In genomic region chr17:80792373-80792781, GRCh38 we compare ENCODE assay signal across 10 cellular contexts.
DNase-seq lines count a peak whose midpoint lies in the region; ATAC-seq and TF ChIP-seq lines count a peak whose summit lies in the region.
"Had no signal": no experiment of that assay in that cellular context is flagged by ENCODE, and none has a peak within 500 bp of the region (broad histone marks: within the 10 kb centered on the region; RNA-seq: fewer than 3 reads in every experiment).

No MANE protein-coding gene starts in this region.

- peaks cover 15% of the 10 kb centered on the region for H3K9me3 Mint-ChIP-seq in activated CD4-positive, alpha-beta T cell treated with anti-CD3 and anti-CD28 coated beads, Interleukin-2, amount 10 ng/mL, durations not matched to agents 7 days and 5 days
- H3K9me3 Mint-ChIP-seq in activated naive CD8-positive, alpha-beta T cell treated with anti-CD3 and anti-CD28 coated beads, Interleukin-2, amount 10 ng/mL, durations not matched to agents 7 days and 5 days: peaks cover 6% of the 10 kb centered on the region

- no peak for ATAC-seq in activated naive CD8-positive, alpha-beta T cell treated with anti-CD3 and anti-CD28 coated beads, Interleukin-2, amount 10 ng/mL, durations not matched to agents 7 days and 5 days (ENCODE audit: low read depth)
- ATAC-seq in HG02970 (IDR thresholded peaks at IDR 0.05; ENCODE audit: low FRiP score, unreplicated experiment) (no peak), GM19397 (IDR thresholded peaks at IDR 0.05; ENCODE audit: unreplicated experiment) (no peak)

- peak overlapping the region; percentile 18 for H3K9ac ChIP-seq in iPS-15b (ENCODE audit: low read depth, low read length)
- H3K9ac ChIP-seq: parathyroid adenoma had no signal

- no peaks in the 10 kb centered on the region for H3K4me1 ChIP-seq in iPS-15b (ENCODE audit: control insufficient read depth, insufficient read depth, low read length)

- H3K27ac Mint-ChIP-seq in activated CD4-positive, alpha-beta T cell treated with anti-CD3 and anti-CD28 coated beads, Interleukin-2, amount 10 ng/mL, durations not matched to agents 7 days and 5 days: peak overlapping the region; percentile 99
- H3K27ac Mint-ChIP-seq in activated naive CD8-positive, alpha-beta T cell treated with anti-CD3 and anti-CD28 coated beads, Interleukin-2, amount 10 ng/mL, durations not matched to agents 7 days and 5 days: peak overlapping the region; percentile 97

- no peaks in the 10 kb centered on the region for H3K9me3 ChIP-seq in iPS-15b (ENCODE audit: control insufficient read depth, insufficient read depth, low read length)

- CTCF ChIA-PET in activated CD4-positive, alpha-beta T cell treated with anti-CD3 and anti-CD28 coated beads, Interleukin-2, amount 10 ng/mL, durations not matched to agents 7 days and 5 days (lab: Charles Lee): interaction anchor here (0.9 to 2.4 kb wide), 3 partner anchors 12 to 107 kb away, joined by 3 to 7 read pairs (median 4); no protein-coding TSS in a partner anchor
- CTCF ChIA-PET in HEK293T (lab: Yijun Ruan, JAX): interaction anchor here (0.7 kb wide), 1 partner anchor 116 kb away, joined by 3 read pairs; no protein-coding TSS in a partner anchor

- peak overlapping the region; percentile 77 for H3K27ac ChIP-seq in temporal lobe (ENCODE audit: low read depth, low read length)
- H3K27ac ChIP-seq: parathyroid adenoma had no signal

- no peak for DNase-seq in activated CD4-positive, alpha-beta T cell treated with anti-CD3 and anti-CD28 coated beads, Interleukin-2, amount 10 ng/mL, durations not matched to agents 7 days and 5 days
- DNase-seq in activated CD4-positive, alpha-beta T cell treated with anti-CD3 and anti-CD28 coated beads, Interleukin-2, amount 50 U/mL, for 1 hour: no peak
- DNase-seq in activated naive CD8-positive, alpha-beta T cell treated with anti-CD3 and anti-CD28 coated beads, Interleukin-2, amount 10 ng/mL, durations not matched to agents 7 days and 5 days: no peak
- no peak for DNase-seq in HEK293T (ENCODE audit: extremely low spot score)
- DNase-seq: T-helper 9 cell had no signal

- H3K27me3 Mint-ChIP-seq in activated CD4-positive, alpha-beta T cell treated with anti-CD3 and anti-CD28 coated beads, Interleukin-2, amount 10 ng/mL, durations not matched to agents 7 days and 5 days: no peaks in the 10 kb centered on the region
- H3K27me3 Mint-ChIP-seq in activated naive CD8-positive, alpha-beta T cell treated with anti-CD3 and anti-CD28 coated beads, Interleukin-2, amount 10 ng/mL, durations not matched to agents 7 days and 5 days: no peaks in the 10 kb centered on the region

- H3K36me3 Mint-ChIP-seq in activated CD4-positive, alpha-beta T cell treated with anti-CD3 and anti-CD28 coated beads, Interleukin-2, amount 10 ng/mL, durations not matched to agents 7 days and 5 days (ENCODE audit: low read depth): peaks cover 73% of the 10 kb centered on the region
- H3K36me3 Mint-ChIP-seq in activated naive CD8-positive, alpha-beta T cell treated with anti-CD3 and anti-CD28 coated beads, Interleukin-2, amount 10 ng/mL, durations not matched to agents 7 days and 5 days: peaks cover 38% of the 10 kb centered on the region

- peaks cover 85% of the 10 kb centered on the region for H3K4me1 Mint-ChIP-seq in activated CD4-positive, alpha-beta T cell treated with anti-CD3 and anti-CD28 coated beads, Interleukin-2, amount 10 ng/mL, durations not matched to agents 7 days and 5 days
- H3K4me1 Mint-ChIP-seq in activated naive CD8-positive, alpha-beta T cell treated with anti-CD3 and anti-CD28 coated beads, Interleukin-2, amount 10 ng/mL, durations not matched to agents 7 days and 5 days: peaks cover 51% of the 10 kb centered on the region

- H3K4me3 ChIP-seq in iPS-15b (ENCODE audit: low read depth, low read length): no peak overlapping the region

- no peaks in the 10 kb centered on the region for H3K27me3 ChIP-seq in iPS-15b (ENCODE audit: control insufficient read depth, insufficient read depth, low read length)

- H3K4me3 Mint-ChIP-seq in activated CD4-positive, alpha-beta T cell treated with anti-CD3 and anti-CD28 coated beads, Interleukin-2, amount 10 ng/mL, durations not matched to agents 7 days and 5 days: peak overlapping the region; percentile 83
- H3K4me3 Mint-ChIP-seq in activated naive CD8-positive, alpha-beta T cell treated with anti-CD3 and anti-CD28 coated beads, Interleukin-2, amount 10 ng/mL, durations not matched to agents 7 days and 5 days: peak overlapping the region; percentile 76

- no peaks in the 10 kb centered on the region for H3K36me3 ChIP-seq in iPS-15b (ENCODE audit: control insufficient read depth, insufficient read depth, low read length)

- POLR2A ChIA-PET in activated CD4-positive, alpha-beta T cell treated with anti-CD3 and anti-CD28 coated beads, Interleukin-2, amount 10 ng/mL, durations not matched to agents 7 days and 5 days (lab: Charles Lee): interaction anchor here (1.2 kb wide), 1 partner anchor 55 kb away, joined by 5 read pairs; no protein-coding TSS in a partner anchor
- POLR2A ChIA-PET in activated naive CD8-positive, alpha-beta T cell treated with anti-CD3 and anti-CD28 coated beads, Interleukin-2, amount 10 ng/mL, durations not matched to agents 7 days and 5 days (lab: Charles Lee): interaction anchor here (1.8 to 5.3 kb wide), 6 partner anchors 12 to 64 kb away, joined by 5 to 84 read pairs (median 18); no protein-coding TSS in a partner anchor
- POLR2A ChIA-PET in HEK293T (lab: Yijun Ruan, JAX): interaction anchor here (0.8 to 2.5 kb wide), 2 partner anchors 20 to 41 kb away, joined by 3 to 6 read pairs; no protein-coding TSS in a partner anchor

TF ChIP-seq in HEK293T, 16 proteins besides CTCF, POLR2A, EP300 and RAD21:
- no peak for TF ChIP-seq SP1 (IDR thresholded peaks at IDR 0.05)
- no peak for TF ChIP-seq FOXK2 (IDR thresholded peaks at IDR 0.05)
- no peak for TF ChIP-seq NFRKB (IDR thresholded peaks at IDR 0.05)
